ENCODE assay signal across 10 cellular contexts in genomic region chr6:163814494-163815364, GRCh38.
A peak's percentile ranks its signal among the peaks of the same experiment; 100 is the strongest.
DNase-seq lines count a peak whose midpoint lies in the region; ATAC-seq, FAIRE-seq and TF ChIP-seq lines count a peak whose summit lies in the region.
"Had no signal": no experiment of that assay in that cellular context is flagged by ENCODE, and none has a peak within 500 bp of the region (broad histone marks: within the 10 kb centered on the region; RNA-seq: fewer than 3 reads in every experiment).

No MANE protein-coding gene starts in this region.

- ATAC-seq in GM21619 (IDR thresholded peaks at IDR 0.05; ENCODE audit: unreplicated experiment): peak; percentile 76
- no peak for ATAC-seq in GM19324 (IDR thresholded peaks at IDR 0.05; ENCODE audit: low FRiP score, unreplicated experiment)

- H3K27ac Mint-ChIP-seq in mesothelial cell of epicardium: no peak overlapping the region
- H3K27ac Mint-ChIP-seq: natural killer cell treated with Interleukin-12 subunit alpha and Interleukin-12 subunit beta and Interleukin-15 and Interleukin-18, amount 100 ng/mL, for 72 hours had no signal

- TF ChIP-seq CTCF in colonic mucosa (IDR thresholded peaks at IDR 0.05) (no peak), mesothelial cell of epicardium (IDR thresholded peaks at IDR 0.05; ENCODE audit: unreplicated experiment) (no peak), ovary (IDR thresholded peaks at IDR 0.05) (no peak)

- TF ChIP-seq POLR2A in ovary (IDR thresholded peaks at IDR 0.05): no peak

- WGBS in ovary, 3 donors: 54 to 59% (median 57%) methylated on average over 17 of the region's 17 CpGs

- no peaks in the 10 kb centered on the region for H3K9me3 Mint-ChIP-seq in mesothelial cell of epicardium
- H3K9me3 Mint-ChIP-seq: natural killer cell treated with Interleukin-12 subunit alpha and Interleukin-12 subunit beta and Interleukin-15 and Interleukin-18, amount 100 ng/mL, for 72 hours had no signal

- no peak overlapping the region for H3K4me3 Mint-ChIP-seq in mesothelial cell of epicardium
- H3K4me3 Mint-ChIP-seq: natural killer cell treated with Interleukin-12 subunit alpha and Interleukin-12 subunit beta and Interleukin-15 and Interleukin-18, amount 100 ng/mL, for 72 hours had no signal

- H3K4me3 ChIP-seq in colonic mucosa (no peak overlapping the region), ovary (no peak overlapping the region)

- FAIRE-seq in RCC 7860 (lab: Jason Lieb, UNC): peak; percentile 97

- no peaks in the 10 kb centered on the region for H3K27me3 Mint-ChIP-seq in mesothelial cell of epicardium (ENCODE audit: low read depth)

- H3K36me3 ChIP-seq in colonic mucosa (no peaks in the 10 kb centered on the region), ovary (no peaks in the 10 kb centered on the region)

- in situ Hi-C loops in Caki2 (cut with HindIII; ENCODE audit: low pct_unique_long_range_greater_than_20kb, low sequenced_read_pairs): no loop called here

- H3K4me1 Mint-ChIP-seq in mesothelial cell of epicardium: peaks cover 4% of the 10 kb centered on the region

- TF ChIP-seq EP300 in ovary (IDR thresholded peaks at IDR 0.05): no peak

- no peaks in the 10 kb centered on the region for H3K27me3 ChIP-seq in colonic mucosa
- H3K27me3 ChIP-seq in ovary: no peaks in the 10 kb centered on the region

- no peaks in the 10 kb centered on the region for H3K9me3 ChIP-seq in colonic mucosa
- no peaks in the 10 kb centered on the region for H3K9me3 ChIP-seq in ovary

- H3K9ac ChIP-seq in colonic mucosa (ENCODE audit: low read depth in 2 of 2, low read length in 2 of 2): no peak overlapping the region

- no peaks in the 10 kb centered on the region for H3K36me3 Mint-ChIP-seq in mesothelial cell of epicardium
- H3K36me3 Mint-ChIP-seq: natural killer cell treated with Interleukin-12 subunit alpha and Interleukin-12 subunit beta and Interleukin-15 and Interleukin-18, amount 100 ng/mL, for 72 hours had no signal

- DNase-seq in Caki2 (ENCODE audit: low read depth) (peak; percentile 85), RCC 7860 (ENCODE audit: low spot score) (peak; percentile 98), kidney tubule cell (ENCODE audit: low spot score) (peak; percentile 93), colonic mucosa (no peak), mesothelial cell of epicardium (ENCODE audit: low spot score in 2 of 2, unreplicated experiment in 2 of 2) (no peak), ovary (no peak)

- intact Hi-C loops in colonic mucosa (cut with DNase I) (no loop called here), ovary (cut with DNase I) (no loop called here)

- H3K4me1 ChIP-seq in colonic mucosa (no peaks in the 10 kb centered on the region), ovary (ENCODE audit: insufficient read depth) (no peaks in the 10 kb centered on the region)

- H3K27ac ChIP-seq in colonic mucosa (no peak overlapping the region), ovary (no peak overlapping the region)
- H3K27ac ChIP-seq: VCaP had no signal

Comparison
In these comparisons a context has a peak if more than half of its experiments do, and no peak if none do; other contexts are left out.
1. DNase-seq: peak in Caki2 (single experiment), RCC 7860 (single experiment) and kidney tubule cell (single experiment); none in colonic mucosa (single experiment), mesothelial cell of epicardium (0 of 2) and ovary (0 of 5).